Comparison of ENCODE assay signal across 14 cellular contexts in genomic region chr10:92969151-92969550, GRCh38.
"Had no signal": no experiment of that assay in that cellular context is flagged by ENCODE, and none has a peak within 500 bp of the region (broad histone marks: within the 10 kb centered on the region; RNA-seq: fewer than 3 reads in every experiment).

No MANE protein-coding gene starts in this region.

- H3K36me3 ChIP-seq: WERI-Rb-1 had no signal

- DNase-seq: activated CD4-positive, alpha-beta T cell treated with anti-CD3 and anti-CD28 coated beads, Interleukin-2, amount 10 ng/mL, durations not matched to agents 24 days and 14 days; activated naive CD4-positive, alpha-beta T cell treated with Interleukin-2 at 50 U/mL for 16 hours; activated naive CD8-positive, alpha-beta T cell treated with anti-CD3 and anti-CD28 coated beads, Interleukin-2, amount 50 U/mL, for 24 hours; cortex of kidney; erythroblast; foreskin melanocyte; heart left ventricle; islet precursor cell; left ventricle myocardium inferior; stimulated activated CD4-positive, alpha-beta T cell treated with anti-CD3 and anti-CD28 coated beads, Interleukin-2, amount 100 ng/mL, for 48 hours; stimulated activated naive CD8-positive, alpha-beta T cell treated with anti-CD3 and anti-CD28 coated beads, Interleukin-15, Interleukin-2, amounts not matched to agents 100 U/mL and 50 U/mL, for 24 hours; T-cell; upper lobe of left lung; WERI-Rb-1 had no signal

- ATAC-seq: activated naive CD8-positive, alpha-beta T cell treated with anti-CD3 and anti-CD28 coated beads, Interleukin-2, amount 50 U/mL, for 24 hours; heart left ventricle; stimulated activated naive CD8-positive, alpha-beta T cell treated with anti-CD3 and anti-CD28 coated beads, Interleukin-15, Interleukin-2, amounts not matched to agents 100 U/mL and 50 U/mL, for 24 hours; T-cell had no signal

- H3K4me1 ChIP-seq: heart left ventricle, left ventricle myocardium inferior had no signal

- H3K27me3 ChIP-seq: heart left ventricle, upper lobe of left lung had no signal

- H3K4me3 ChIP-seq: heart left ventricle, left ventricle myocardium inferior, upper lobe of left lung had no signal

- H3K9me3 ChIP-seq: upper lobe of left lung had no signal

- H3K27ac ChIP-seq: heart left ventricle, left ventricle myocardium inferior, upper lobe of left lung, WERI-Rb-1 had no signal
